In the genomic region with DNA sequence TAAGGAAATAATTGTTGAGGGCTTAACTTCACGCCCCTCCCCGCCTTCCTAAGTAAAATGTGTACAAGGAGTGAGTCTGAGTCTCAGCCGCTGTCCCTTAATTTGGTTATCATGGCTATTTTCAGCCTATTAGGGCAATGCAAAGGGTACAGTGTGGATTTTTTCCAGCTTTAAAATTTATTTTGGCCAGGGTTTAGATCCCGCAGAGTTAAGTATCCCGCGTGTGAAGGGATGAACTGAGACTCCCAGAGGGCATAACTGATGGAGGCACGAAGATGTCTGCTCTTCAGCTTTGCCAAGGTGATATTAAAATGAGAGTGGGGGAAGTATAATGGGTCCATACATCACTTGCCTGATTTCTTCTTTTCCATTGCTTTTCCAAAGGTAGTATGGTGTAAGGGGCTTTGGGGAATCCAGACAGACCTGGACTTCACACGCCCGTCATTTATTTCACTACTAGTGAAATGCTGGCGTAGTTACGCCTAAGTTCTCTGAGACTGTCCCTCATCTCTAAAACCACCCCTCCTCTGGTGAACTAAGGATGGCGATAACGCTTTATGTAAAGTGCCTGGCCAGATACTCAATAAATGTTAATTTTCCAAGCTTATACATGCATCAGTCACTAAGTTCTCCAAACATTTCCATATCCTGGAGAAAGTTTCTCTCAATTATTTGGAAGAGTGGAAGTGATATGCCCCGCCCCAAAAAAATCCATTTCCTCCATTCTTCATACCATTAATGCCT, we compare ENCODE assay signal across 7 cellular contexts. TPM values are rescaled to one million over a fixed set of nuclear protein-coding genes. Genes with fewer than 3 reads are reported as not detected.
DNase-seq lines count a peak whose midpoint lies in the region; ATAC-seq and TF ChIP-seq lines count a peak whose summit lies in the region.

No MANE protein-coding gene starts in this region.

- H3K27ac Mint-ChIP-seq in activated CD4-positive, alpha-beta memory T cell treated with anti-CD3 and anti-CD28 coated beads, Interleukin-2, amount 10 ng/mL, durations not matched to agents 7 days and 5 days, result no peak overlapping the region
- H3K27ac Mint-ChIP-seq in stimulated activated naive B cell treated with anti-CD40 and anti-IgM and Interleukin-4, amounts not matched to agents 10 μg/mL and 1 μg/mL and 100 μg/mL, for 72 hours, result peak overlapping the region; percentile 1

- peak overlapping the region; percentile 99 for H3K4me3 ChIP-seq in HL-60 (replicated peaks; ENCODE audit: insufficient read depth, low read length)
- H3K4me3 ChIP-seq in iPS-11a (ENCODE audit: low read depth, low read length), result peak overlapping the region; percentile 66

- POLR2A ChIA-PET in activated CD4-positive, alpha-beta memory T cell treated with anti-CD3 and anti-CD28 coated beads, Interleukin-2, amount 10 ng/mL, durations not matched to agents 7 days and 5 days (lab: Charles Lee), result interaction anchor here (0.6 to 2.0 kb wide), 7 partner anchors 36 to 1192 kb away, joined by 3 to 8 read pairs (median 4); partner anchors contain the start of genes C11orf91, CAPRIN1, CD59 and CSTF3

- H3K4me1 Mint-ChIP-seq in activated CD4-positive, alpha-beta memory T cell treated with anti-CD3 and anti-CD28 coated beads, Interleukin-2, amount 10 ng/mL, durations not matched to agents 7 days and 5 days, result peaks cover 54% of the 10 kb centered on the region
- H3K4me1 Mint-ChIP-seq in stimulated activated naive B cell treated with anti-CD40 and anti-IgM and Interleukin-4, amounts not matched to agents 10 μg/mL and 1 μg/mL and 100 μg/mL, for 72 hours, result peaks cover 18 to 36% of the 10 kb centered on the region in 2 donors

- ATAC-seq in stimulated activated naive B cell treated with anti-CD40 and anti-IgM and Interleukin-4, amounts not matched to agents 10 μg/mL and 1 μg/mL and 100 μg/mL, for 72 hours (replicated peaks), result no peak
- no peak for ATAC-seq in HG02798 (IDR thresholded peaks at IDR 0.05; ENCODE audit: poor library complexity, unreplicated experiment)

- H3K27ac ChIP-seq in HL-60 (replicated peaks), result no peak overlapping the region

- no peaks in the 10 kb centered on the region for H3K9me3 Mint-ChIP-seq in activated CD4-positive, alpha-beta memory T cell treated with anti-CD3 and anti-CD28 coated beads, Interleukin-2, amount 10 ng/mL, durations not matched to agents 7 days and 5 days
- no peaks in the 10 kb centered on the region for H3K9me3 Mint-ChIP-seq in stimulated activated naive B cell treated with anti-CD40 and anti-IgM and Interleukin-4, amounts not matched to agents 10 μg/mL and 1 μg/mL and 100 μg/mL, for 72 hours

- peaks cover 19% of the 10 kb centered on the region for H3K36me3 Mint-ChIP-seq in activated CD4-positive, alpha-beta memory T cell treated with anti-CD3 and anti-CD28 coated beads, Interleukin-2, amount 10 ng/mL, durations not matched to agents 7 days and 5 days (ENCODE audit: low read depth)
- H3K36me3 Mint-ChIP-seq in stimulated activated naive B cell treated with anti-CD40 and anti-IgM and Interleukin-4, amounts not matched to agents 10 μg/mL and 1 μg/mL and 100 μg/mL, for 72 hours, result peaks cover 2 to 5% of the 10 kb centered on the region in 2 donors

- DNase-seq in HL-60 (ENCODE audit: low read depth in 1 of 2, low spot score in 1 of 2) (no peak), medulla oblongata (ENCODE audit: extremely low spot score) (no peak), NCI-H1048 (lab: John Stamatoyannopoulos, UW) (no peak)
- DNase-seq in activated CD4-positive, alpha-beta memory T cell treated with anti-CD3 and anti-CD28 coated beads, Interleukin-2, amount 10 ng/mL, durations not matched to agents 7 days and 5 days, result no peak
- DNase-seq in stimulated activated naive B cell treated with anti-CD40 and anti-IgM and Interleukin-4, amounts not matched to agents 10 μg/mL and 1 μg/mL and 100 μg/mL, for 72 hours, result no peak

- peak overlapping the region; percentile 94 for H3K4me3 Mint-ChIP-seq in activated CD4-positive, alpha-beta memory T cell treated with anti-CD3 and anti-CD28 coated beads, Interleukin-2, amount 10 ng/mL, durations not matched to agents 7 days and 5 days
- peak overlapping the region; percentile 97 to 98 for H3K4me3 Mint-ChIP-seq in stimulated activated naive B cell treated with anti-CD40 and anti-IgM and Interleukin-4, amounts not matched to agents 10 μg/mL and 1 μg/mL and 100 μg/mL, for 72 hours

- H3K27me3 Mint-ChIP-seq in activated CD4-positive, alpha-beta memory T cell treated with anti-CD3 and anti-CD28 coated beads, Interleukin-2, amount 10 ng/mL, durations not matched to agents 7 days and 5 days, result peaks cover 21% of the 10 kb centered on the region
- peaks cover 31 to 39% of the 10 kb centered on the region in 2 donors for H3K27me3 Mint-ChIP-seq in stimulated activated naive B cell treated with anti-CD40 and anti-IgM and Interleukin-4, amounts not matched to agents 10 μg/mL and 1 μg/mL and 100 μg/mL, for 72 hours

- CTCF ChIA-PET in activated CD4-positive, alpha-beta memory T cell treated with anti-CD3 and anti-CD28 coated beads, Interleukin-2, amount 10 ng/mL, durations not matched to agents 7 days and 5 days (lab: Charles Lee), result interaction anchor here (0.8 to 1.4 kb wide), 2 partner anchors 32 to 33 kb away, joined by 3 to 6 read pairs; no protein-coding TSS in a partner anchor

- no peak for TF ChIP-seq CTCF in HL-60 (IDR thresholded peaks at IDR 0.05; ENCODE audit: insufficient read depth, low read length)

- H3K27me3 ChIP-seq in HL-60 (ENCODE audit: insufficient read depth, poor library complexity, severe bottlenecking), result peaks cover 19% of the 10 kb centered on the region

RNA-seq across cellular contexts. Expression of gene FBXO3, which starts 0.9 kb away (rescaled TPM):
- total RNA-seq in activated CD4-positive, alpha-beta memory T cell treated with anti-CD3 and anti-CD28 coated beads, Interleukin-2, amount 10 ng/mL, durations not matched to agents 7 days and 5 days, result 10 to 100 TPM; 26.9 to 30.9 TPM

RNA-seq across cellular contexts. Expression of gene CD59, which starts 39.0 kb away (rescaled TPM):
- 100 to 1,000 TPM; 153 to 158 TPM for total RNA-seq in activated CD4-positive, alpha-beta memory T cell treated with anti-CD3 and anti-CD28 coated beads, Interleukin-2, amount 10 ng/mL, durations not matched to agents 7 days and 5 days
